ENCODE assay signal across 8 cellular contexts in genomic region chr7:150383710-150384397, GRCh38. TPM values are rescaled to one million over a fixed set of nuclear protein-coding genes. Genes with fewer than 3 reads are reported as not detected.
A peak's percentile ranks its signal among the peaks of the same experiment; 100 is the strongest.
DNase-seq lines count a peak whose midpoint lies in the region; ATAC-seq, FAIRE-seq and TF ChIP-seq lines count a peak whose summit lies in the region.

No MANE protein-coding gene starts in this region.

- H2BK120ac ChIP-seq in mesendoderm (ENCODE audit: low read depth, low read length) = no peak overlapping the region

- H3K9ac ChIP-seq in BLaER1 = no peak overlapping the region
- H3K9ac ChIP-seq in mesendoderm (ENCODE audit: low read length) = peak overlapping the region; percentile 42

- H3K18ac ChIP-seq in mesendoderm (ENCODE audit: low read length) = peak overlapping the region; percentile 33

- peaks cover 37% of the 10 kb centered on the region for H4K20me1 ChIP-seq in BLaER1

- peak overlapping the region; percentile 54 for H3K56ac ChIP-seq in mesendoderm (ENCODE audit: low read length)

- H3K4me2 ChIP-seq in BLaER1 (peak overlapping the region; percentile 44), mesendoderm (ENCODE audit: low read length) (no peak overlapping the region)

- no peak overlapping the region for H2BK5ac ChIP-seq in mesendoderm (ENCODE audit: low read length)

- no CpG with 5 or more reads among the region's 22 CpGs for WGBS in mesendoderm (ENCODE audit: extremely low coverage, insufficient coverage, low lambda C conversion rate)

- no peak for TF ChIP-seq CTCF in osteocyte (IDR thresholded peaks at IDR 0.05)

- no peaks in the 10 kb centered on the region for H3K27me3 Mint-ChIP-seq in osteocyte (ENCODE audit: unreplicated experiment)

- H2BK15ac ChIP-seq in mesendoderm (replicated peaks; ENCODE audit: low read depth) = no peak overlapping the region

- H3K9me3 ChIP-seq in BLaER1 = no peaks in the 10 kb centered on the region

- no peaks in the 10 kb centered on the region for H3K27me3 ChIP-seq in BLaER1
- H3K27me3 ChIP-seq in mesendoderm (ENCODE audit: insufficient read depth, low read length, poor library complexity) = no peaks in the 10 kb centered on the region

- H3K27ac Mint-ChIP-seq in osteocyte (ENCODE audit: unreplicated experiment) = no peak overlapping the region

- no peak overlapping the region for H3K4me3 Mint-ChIP-seq in osteocyte (ENCODE audit: unreplicated experiment)

- H3K79me1 ChIP-seq in mesendoderm (ENCODE audit: low read length) = peaks cover 25% of the 10 kb centered on the region

- H3K23ac ChIP-seq in mesendoderm (ENCODE audit: low read length) = no peak overlapping the region

- H3K4me1 ChIP-seq in BLaER1 (peaks cover 48% of the 10 kb centered on the region), mesendoderm (ENCODE audit: control insufficient read depth, low read depth, low read length) (peaks cover 23% of the 10 kb centered on the region)

- DNase-seq in NCI-H1417 (lab: John Stamatoyannopoulos, UW) (peak; percentile 53 to 99 (median 96)), anterior cingulate cortex (lab: John Stamatoyannopoulos, UW) (peak in 57 of 58 donors; percentile 35 to 99 (median 93)), mesendoderm (peak; percentile 98), HTR-8/SVneo (ENCODE audit: insufficient read length, low spot score) (no peak), osteocyte (ENCODE audit: extremely low spot score, unreplicated experiment) (no peak), activated gamma-delta T cell treated with Interleukin-2 at 50 U/mL for 16 hours (no peak)

- peaks cover 23% of the 10 kb centered on the region for H3K4me1 Mint-ChIP-seq in osteocyte (ENCODE audit: unreplicated experiment)

- no peaks in the 10 kb centered on the region for H3K36me3 Mint-ChIP-seq in osteocyte (ENCODE audit: unreplicated experiment)

- no peak for FAIRE-seq in HTR-8/SVneo (lab: Jason Lieb, UNC)

- peaks cover 32% of the 10 kb centered on the region for H3K79me2 ChIP-seq in mesendoderm (ENCODE audit: control insufficient read depth, insufficient read depth, low read length)

- no peak overlapping the region for H2AK5ac ChIP-seq in mesendoderm (ENCODE audit: low read length)

- H3K9me3 Mint-ChIP-seq in osteocyte (ENCODE audit: unreplicated experiment) = no peaks in the 10 kb centered on the region

- no peak overlapping the region for H4K5ac ChIP-seq in mesendoderm (ENCODE audit: low read length)

- H3K4me3 ChIP-seq in BLaER1 = no peak overlapping the region
- H3K4me3 ChIP-seq in mesendoderm (ENCODE audit: low read length) = no peak overlapping the region

- no peak for ATAC-seq in HG02973 (IDR thresholded peaks at IDR 0.05; ENCODE audit: unreplicated experiment)

- H4K8ac ChIP-seq in mesendoderm (ENCODE audit: low read depth, low read length) = no peak overlapping the region

- H3K4ac ChIP-seq in mesendoderm (ENCODE audit: low read depth, low read length) = no peak overlapping the region

- H3K27ac ChIP-seq in BLaER1 = peak overlapping the region; percentile 51
- peak overlapping the region; percentile 4 for H3K27ac ChIP-seq in mesendoderm (ENCODE audit: low read depth, low read length)

- H3K36me3 ChIP-seq in BLaER1 (peaks cover 45% of the 10 kb centered on the region), mesendoderm (ENCODE audit: control insufficient read depth, insufficient read depth, low read length) (no peaks in the 10 kb centered on the region)

RNA-seq across cellular contexts. Expression of gene ZNF775, which starts 4.7 kb away (rescaled TPM):
- polyA plus RNA-seq in mesendoderm (2013, experiment 1 of 2) = 4.2 TPM
- polyA plus RNA-seq in mesendoderm (2013, experiment 2 of 2) = 4.2 TPM
- 5.9 and 8.0 TPM in 2 replicates for total RNA-seq in osteocyte

RNA-seq across cellular contexts. Expression of gene REPIN1, which starts 15.2 kb away (rescaled TPM):
- polyA plus RNA-seq in mesendoderm (2013, experiment 1 of 2) = 47.8 TPM
- polyA plus RNA-seq in mesendoderm (2013, experiment 2 of 2) = 51.6 TPM
- 66.3 and 72.9 TPM in 2 replicates for total RNA-seq in osteocyte

RNA-seq across cellular contexts. Expression of gene RARRES2, which starts 42.4 kb away (rescaled TPM):
- polyA plus RNA-seq in mesendoderm (2013, experiment 1 of 2) = 54.9 TPM
- 57.8 TPM for polyA plus RNA-seq in mesendoderm (2013, experiment 2 of 2)
- total RNA-seq in osteocyte = not detected in 2 replicates

Comparison
In these comparisons a context has a peak if more than half of its experiments do, and no peak if none do; other contexts are left out.
1. DNase-seq: peak in NCI-H1417 (3 of 3), anterior cingulate cortex (57 of 58) and mesendoderm (single experiment); none in HTR-8/SVneo (single experiment), osteocyte (single experiment) and activated gamma-delta T cell treated with Interleukin-2 at 50 U/mL for 16 hours (single experiment).